In genomic region chr6:12185081-12185673, GRCh38 we compare ENCODE assay signal across 23 cellular contexts.
"Had no signal": no experiment of that assay in that cellular context is flagged by ENCODE, and none has a peak within 500 bp of the region (broad histone marks: within the 10 kb centered on the region; RNA-seq: fewer than 3 reads in every experiment).

No MANE protein-coding gene starts in this region.

- H3K27me3 Mint-ChIP-seq: progenitor cell of endocrine pancreas; stimulated activated naive CD8-positive, alpha-beta T cell treated with anti-CD3 and anti-CD28 coated beads, Interleukin-15, amount 100 ng/mL, for 72 hours had no signal

- DNase-seq: dermis blood vessel endothelial cell; effector memory CD4-positive, alpha-beta T cell; erythroblast; gastrocnemius medialis; head of caudate nucleus; left cardiac atrium; left lung; mesendoderm; midbrain; naive thymus-derived CD4-positive, alpha-beta T cell; right lobe of liver; small intestine; stimulated activated CD4-positive, alpha-beta T cell treated with anti-CD3 and anti-CD28 coated beads, Interleukin-15, amount 100 ng/mL, for 24 hours; stimulated activated CD4-positive, alpha-beta T cell treated with anti-CD3 and anti-CD28 coated beads, Interleukin-2, amount 100 ng/mL, for 48 hours; stimulated activated naive CD4-positive, alpha-beta T cell; stimulated activated naive CD8-positive, alpha-beta T cell treated with anti-CD3 and anti-CD28 coated beads, Interleukin-15, amount 100 ng/mL, for 72 hours; transverse colon had no signal

- H3K27me3 ChIP-seq: gastrocnemius medialis, left lung, neural progenitor cell, right lobe of liver, suprapubic skin, transverse colon had no signal

- H3K27ac ChIP-seq: coronary artery, gastrocnemius medialis, left lung, neural progenitor cell, parathyroid adenoma, right lobe of liver, suprapubic skin, transverse colon had no signal

- H3K4me1 Mint-ChIP-seq: nephron, neural progenitor cell had no signal

- H3K4me1 ChIP-seq: gastrocnemius medialis, left lung, parathyroid adenoma, right lobe of liver, suprapubic skin, transverse colon had no signal

- H3K9ac ChIP-seq: neural progenitor cell, parathyroid adenoma had no signal

- H3K36me3 Mint-ChIP-seq: neural progenitor cell had no signal

- H3K27ac Mint-ChIP-seq: naive thymus-derived CD4-positive, alpha-beta T cell; nephron; neural progenitor cell; progenitor cell of endocrine pancreas; stimulated activated naive CD8-positive, alpha-beta T cell treated with anti-CD3 and anti-CD28 coated beads, Interleukin-15, amount 100 ng/mL, for 72 hours had no signal

- H3K9me3 ChIP-seq: gastrocnemius medialis, left lung, right lobe of liver, suprapubic skin, transverse colon had no signal

- H3K4me3 Mint-ChIP-seq: nephron; neural progenitor cell; stimulated activated naive CD8-positive, alpha-beta T cell treated with anti-CD3 and anti-CD28 coated beads, Interleukin-15, amount 100 ng/mL, for 72 hours had no signal

- H3K79me2 ChIP-seq: parathyroid adenoma had no signal

- H3K36me3 ChIP-seq: gastrocnemius medialis, left lung, neural progenitor cell, right lobe of liver, suprapubic skin, transverse colon had no signal

- H3K4me2 ChIP-seq: neural progenitor cell had no signal

- H3K9me3 Mint-ChIP-seq: nephron; neural progenitor cell; stimulated activated naive CD8-positive, alpha-beta T cell treated with anti-CD3 and anti-CD28 coated beads, Interleukin-15, amount 100 ng/mL, for 72 hours had no signal

- H3K4me3 ChIP-seq: coronary artery, gastrocnemius medialis, left lung, neural progenitor cell, right lobe of liver, suprapubic skin, transverse colon had no signal

- H2AFZ ChIP-seq: neural progenitor cell, parathyroid adenoma had no signal

- ATAC-seq: gastrocnemius medialis; left cardiac atrium; left lung; naive thymus-derived CD4-positive, alpha-beta T cell; right lobe of liver; stimulated activated naive CD8-positive, alpha-beta T cell treated with anti-CD3 and anti-CD28 coated beads, Interleukin-15, amount 100 ng/mL, for 72 hours had no signal
